8 cellular contexts compared by ENCODE assay signal in the genomic region with DNA sequence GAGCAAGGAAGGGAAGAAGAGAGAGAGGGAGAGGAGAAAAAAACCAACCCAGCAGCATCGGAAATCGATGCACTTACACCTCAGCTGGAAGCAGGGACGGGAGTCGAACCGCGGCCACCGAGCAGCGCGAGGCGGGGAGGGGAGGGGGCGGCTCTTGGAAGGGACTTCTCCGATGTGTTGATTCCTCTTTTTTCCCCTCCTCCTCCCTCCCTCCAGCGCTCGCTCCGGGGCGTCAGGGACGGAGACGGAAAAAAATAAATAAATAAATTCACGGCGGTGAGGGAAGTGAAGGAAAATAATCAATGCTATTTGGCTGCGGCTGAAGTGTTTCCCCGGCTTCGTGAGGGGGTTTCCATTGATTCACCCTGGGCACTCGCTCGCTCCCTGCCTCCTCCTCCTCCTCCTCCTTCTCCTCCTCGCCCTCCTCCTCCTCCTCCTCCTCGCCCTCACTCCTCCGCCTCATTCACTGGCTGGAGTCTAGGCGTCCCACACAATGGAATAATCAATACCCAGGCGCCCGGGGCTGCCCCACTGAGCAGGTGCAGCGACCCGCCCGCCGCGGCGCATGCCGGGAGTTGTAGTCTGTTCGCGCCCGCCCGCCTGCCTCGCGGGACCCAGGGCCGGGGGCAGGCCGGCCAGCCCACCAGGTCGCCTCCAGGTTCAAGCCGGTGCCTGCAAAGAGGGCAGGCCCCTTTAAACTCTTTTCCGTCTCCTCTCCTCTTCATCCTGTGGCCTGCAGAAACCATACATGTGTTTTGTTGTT. TPM values are rescaled to one million over a fixed set of nuclear protein-coding genes. Genes with fewer than 3 reads are reported as not detected.
A peak's percentile ranks its signal among the peaks of the same experiment; 100 is the strongest.
DNase-seq lines count a peak whose midpoint lies in the region; ATAC-seq and TF ChIP-seq lines count a peak whose summit lies in the region.

A gene (minus strand): TSS at position 500 of the 763 bp plus-strand sequence. CDS start 16,440 bp downstream, outside the sequence.

- no peak for TF ChIP-seq POLR2A in transverse colon (IDR thresholded peaks at IDR 0.05)

- in situ Hi-C loops in transverse colon (cut with MboI; ENCODE audit: low pct_ligation_motif_present in 1 of 4, low pct_unique_long_range_greater_than_20kb in 1 of 4, low sequenced_read_pairs in 3 of 4), result loop anchor here in 3 of 4 donors (10.0 to 25.0 kb wide), 2 partner anchors 77 to 214 kb away; no protein-coding TSS in a partner anchor

- H3K27ac Mint-ChIP-seq in activated naive CD4-positive, alpha-beta T cell treated with anti-CD3 and anti-CD28 coated beads, Interleukin-2, amount 50 U/mL, for 24 hours, result peak within 1 kb of the TSS; percentile 92

- 1% methylated on average over 45 to 49 of the region's 49 CpGs for WGBS in heart right ventricle, 2 donors
- 1% methylated on average over 15 to 46 of the region's 49 CpGs for WGBS in transverse colon (ENCODE audit: low coverage in 1 of 2), 2 donors

- TF ChIP-seq CTCF in HFF-Myc (IDR thresholded peaks at IDR 0.05; ENCODE audit: low read depth, low read length, missing control alignments) (no peak), heart right ventricle (IDR thresholded peaks at IDR 0.05) (no peak), transverse colon (IDR thresholded peaks at IDR 0.05) (no peak)

- H3K9me3 ChIP-seq in heart right ventricle (no peaks in the 10 kb centered on the region), transverse colon (no peaks in the 10 kb centered on the region)

- H3K36me3 ChIP-seq in heart right ventricle (no peaks in the 10 kb centered on the region), transverse colon (no peaks in the 10 kb centered on the region)

- H3K27ac ChIP-seq in heart right ventricle (peak within 1 kb of the TSS in 8 of 10 donors; percentile 37 to 73 (median 58)), transverse colon (peak within 1 kb of the TSS; percentile 19 to 71 (median 56))

- no peaks in the 10 kb centered on the region for H3K27me3 Mint-ChIP-seq in activated naive CD4-positive, alpha-beta T cell treated with anti-CD3 and anti-CD28 coated beads, Interleukin-2, amount 50 U/mL, for 24 hours

- peak within 1 kb of the TSS; percentile 93 for H3K4me3 Mint-ChIP-seq in activated naive CD4-positive, alpha-beta T cell treated with anti-CD3 and anti-CD28 coated beads, Interleukin-2, amount 50 U/mL, for 24 hours

- ATAC-seq in heart right ventricle, result peak; percentile 36 to 72 (median 70)

- H3K27me3 ChIP-seq in heart right ventricle (peaks cover 0 to 11% (median 0%) of the 10 kb centered on the region in 7 donors), transverse colon (peaks cover 9% of the 10 kb centered on the region)

- H3K4me1 Mint-ChIP-seq in activated naive CD4-positive, alpha-beta T cell treated with anti-CD3 and anti-CD28 coated beads, Interleukin-2, amount 50 U/mL, for 24 hours, result peaks cover 8% of the 10 kb centered on the region

- peaks cover 0 to 29% (median 15%) of the 10 kb centered on the region in 9 donors for H3K4me1 ChIP-seq in heart right ventricle
- H3K4me1 ChIP-seq in transverse colon, result peaks cover 6 to 22% (median 17%) of the 10 kb centered on the region in 4 donors

- H3K4me3 ChIP-seq in HFF-Myc (replicated peaks; ENCODE audit: low read depth, low read length) (peak within 1 kb of the TSS; percentile 65), heart right ventricle (peak within 1 kb of the TSS; percentile 37 to 82 (median 72)), transverse colon (peak within 1 kb of the TSS; percentile 49 to 76 (median 64))

- no peaks in the 10 kb centered on the region for H3K9me3 Mint-ChIP-seq in activated naive CD4-positive, alpha-beta T cell treated with anti-CD3 and anti-CD28 coated beads, Interleukin-2, amount 50 U/mL, for 24 hours

- no peaks in the 10 kb centered on the region for H3K36me3 Mint-ChIP-seq in activated naive CD4-positive, alpha-beta T cell treated with anti-CD3 and anti-CD28 coated beads, Interleukin-2, amount 50 U/mL, for 24 hours

- intact Hi-C loops in heart right ventricle (cut with DNase I) (loop anchor here in 2 of 10 donors (10.0 kb wide), 1 partner anchor 227 kb away; a partner anchor contains a TSS), posterior cingulate gyrus (cut with DNase I) (no loop called here), transverse colon (cut with DNase I; ENCODE audit: low total_unique reads) (no loop called here)

- DNase-seq in EL (peak; percentile 78), HFF-Myc (ENCODE audit: extremely low read depth, low read depth) (no peak), NCI-H1092 treated with DMSO at 0.1 percent for 48 hours (lab: John Stamatoyannopoulos, UW) (peak; percentile 95), SKM-1 (lab: John Stamatoyannopoulos, UW; ENCODE audit: unreplicated experiment) (peak; percentile 2), heart right ventricle (peak; percentile 77 to 81), posterior cingulate gyrus (peak; percentile 86 to 98 (median 90)), transverse colon (peak; percentile 88)

- TF ChIP-seq EP300 in transverse colon (IDR thresholded peaks at IDR 0.05; ENCODE audit: low read depth), result no peak

RNA-seq across cellular contexts. Expression of the gene that starts here (rescaled TPM):
- total RNA-seq in heart right ventricle (1 to 10 TPM in 5 of 10 donors, under 1 TPM in 5; 0.57 to 1.9 (median 1.1) TPM), transverse colon (1 to 10 TPM in 1 of 4 donors, under 1 TPM in 3; 0.20 to 1.1 (median 0.68) TPM)
- polyA plus RNA-seq in heart right ventricle, result 1 to 10 TPM in 1 of 2 donors, under 1 TPM in 1; 0.25 to 1.0 TPM
